In the genomic region with DNA sequence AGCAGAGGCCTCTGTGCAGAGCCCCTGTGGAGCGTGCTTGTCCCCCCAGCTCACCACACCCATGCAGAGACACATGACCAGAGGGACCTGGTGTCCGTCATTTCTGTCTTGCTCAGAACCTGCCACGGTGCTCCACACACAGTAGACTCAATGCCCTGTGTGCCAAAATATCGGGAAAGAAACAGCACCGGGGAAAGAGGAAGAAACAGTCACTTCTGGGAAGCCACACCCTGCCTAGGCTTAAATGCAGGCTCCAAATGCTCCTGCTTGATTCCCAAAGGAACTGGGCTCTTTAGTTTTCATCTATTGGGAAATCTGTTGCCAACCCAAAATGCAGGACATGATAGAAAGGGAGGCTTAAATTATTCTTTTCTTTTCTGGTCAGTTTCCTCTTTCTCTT, we compare ENCODE assay signal across 1 cellular context.
TF ChIP-seq lines count a peak whose summit lies in the region.

No MANE protein-coding gene starts in this region.

TF ChIP-seq in H1, 55 proteins besides CTCF, POLR2A, EP300 and RAD21:
- TF ChIP-seq SP2 (IDR thresholded peaks at IDR 0.05; ENCODE audit: low read length): no peak
- no peak for TF ChIP-seq ZNF274 (IDR thresholded peaks at IDR 0.05; ENCODE audit: borderline replicate concordance, extremely low read depth, low read length)
- no peak for TF ChIP-seq EZH2 (IDR thresholded peaks at IDR 0.05; ENCODE audit: low read depth, low read length, severe bottlenecking)
- no peak for TF ChIP-seq FOSL1 (IDR thresholded peaks at IDR 0.05; ENCODE audit: insufficient read depth, low read depth, low read length)
- TF ChIP-seq KDM5A (IDR thresholded peaks at IDR 0.05; ENCODE audit: low read length): no peak
- TF ChIP-seq SUZ12 (IDR thresholded peaks at IDR 0.05; ENCODE audit: low read length): no peak
- TF ChIP-seq CBX8 (IDR thresholded peaks at IDR 0.05; ENCODE audit: borderline replicate concordance, low read depth, low read length): no peak
- no peak for TF ChIP-seq PHF8 (conservative IDR thresholded peaks at IDR 0.05; ENCODE audit: low read depth, low read length)
- no peak for TF ChIP-seq RBBP5 (IDR thresholded peaks at IDR 0.05; ENCODE audit: borderline replicate concordance, low read depth, low read length)
- no peak for TF ChIP-seq JUND (IDR thresholded peaks at IDR 0.05; ENCODE audit: low read length)
- no peak for TF ChIP-seq BACH1 (IDR thresholded peaks at IDR 0.05; ENCODE audit: low read length)
- TF ChIP-seq BCL11A (IDR thresholded peaks at IDR 0.05; ENCODE audit: low read depth in 2 of 2, low read length in 2 of 2): no peak
- TF ChIP-seq, protein P1, sequence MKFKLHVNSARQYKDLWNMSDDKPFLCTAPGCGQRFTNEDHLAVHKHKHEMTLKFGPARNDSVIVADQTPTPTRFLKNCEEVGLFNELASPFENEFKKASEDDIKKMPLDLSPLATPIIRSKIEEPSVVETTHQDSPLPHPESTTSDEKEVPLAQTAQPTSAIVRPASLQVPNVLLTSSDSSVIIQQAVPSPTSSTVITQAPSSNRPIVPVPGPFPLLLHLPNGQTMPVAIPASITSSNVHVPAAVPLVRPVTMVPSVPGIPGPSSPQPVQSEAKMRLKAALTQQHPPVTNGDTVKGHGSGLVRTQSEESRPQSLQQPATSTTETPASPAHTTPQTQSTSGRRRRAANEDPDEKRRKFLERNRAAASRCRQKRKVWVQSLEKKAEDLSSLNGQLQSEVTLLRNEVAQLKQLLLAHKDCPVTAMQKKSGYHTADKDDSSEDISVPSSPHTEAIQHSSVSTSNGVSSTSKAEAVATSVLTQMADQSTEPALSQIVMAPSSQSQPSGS (IDR thresholded peaks at IDR 0.05; ENCODE audit: low read length): no peak
- TF ChIP-seq JUN (IDR thresholded peaks at IDR 0.05; ENCODE audit: low read depth, low read length): no peak
- no peak for TF ChIP-seq KDM1A (IDR thresholded peaks at IDR 0.05; ENCODE audit: borderline replicate concordance, low read length)
